1 cellular context compared by ENCODE assay signal in genomic region chr3:183481582-183481981, GRCh38.
TF ChIP-seq lines count a peak whose summit lies in the region.

No MANE protein-coding gene starts in this region.

TF ChIP-seq in K562, 482 proteins besides CTCF, POLR2A, EP300 and RAD21 (continued from another document):
- TF ChIP-seq ZNF512 (tag; IDR thresholded peaks at IDR 0.05), result no peak
- TF ChIP-seq ETV6 (IDR thresholded peaks at IDR 0.05; ENCODE audit: borderline replicate concordance in 1 of 2, low read depth in 2 of 2, low read length in 1 of 2), result no peak
- no peak for TF ChIP-seq ETV6 (CRISPR knock-in tag; IDR thresholded peaks at IDR 0.05; ENCODE audit: borderline replicate concordance)
- no peak for TF ChIP-seq DPF2 (IDR thresholded peaks at IDR 0.05)
- TF ChIP-seq ATF6 (CRISPR knock-in tag; IDR thresholded peaks at IDR 0.05), result no peak
- TF ChIP-seq CBX3 (IDR thresholded peaks at IDR 0.05; ENCODE audit: borderline replicate concordance in 1 of 2, low read length in 2 of 2), result no peak
- no peak for TF ChIP-seq ZNF174 (CRISPR knock-in tag; IDR thresholded peaks at IDR 0.05)
- no peak for TF ChIP-seq POLR3G (IDR thresholded peaks at IDR 0.05; ENCODE audit: extremely low read depth, insufficient read length, insufficient replicate concordance)
- TF ChIP-seq CREB5 (CRISPR knock-in tag; IDR thresholded peaks at IDR 0.05), result no peak
- TF ChIP-seq POLR2G (IDR thresholded peaks at IDR 0.05; ENCODE audit: low read depth, low read length), result no peak
- TF ChIP-seq TAF7 (tag; IDR thresholded peaks at IDR 0.05), result no peak
